Comparison of ENCODE assay signal across 13 cellular contexts in genomic region chr12:107352347-107353081, GRCh38.
DNase-seq lines count a peak whose midpoint lies in the region; ATAC-seq and TF ChIP-seq lines count a peak whose summit lies in the region.
"Had no signal": no experiment of that assay in that cellular context is flagged by ENCODE, and none has a peak within 500 bp of the region (broad histone marks: within the 10 kb centered on the region; RNA-seq: fewer than 3 reads in every experiment).

No MANE protein-coding gene starts in this region.

- H3K9me3 Mint-ChIP-seq in activated naive CD4-positive, alpha-beta T cell treated with anti-CD3 and anti-CD28 coated beads, Interleukin-2, amount 50 U/mL, for 72 hours, result peaks cover 0 to 3% of the 10 kb centered on the region in 2 donors
- H3K9me3 Mint-ChIP-seq in natural killer cell, result no peaks in the 10 kb centered on the region
- H3K9me3 Mint-ChIP-seq: activated B cell treated with CpG ODN at 0.5 μM for 24 hours had no signal

- peak; percentile 41 for DNase-seq in activated CD4-positive, alpha-beta T cell treated with anti-CD3 and anti-CD28 coated beads for 48 hours
- no peak for DNase-seq in activated CD4-positive, alpha-beta T cell treated with anti-CD3 and anti-CD28 coated beads, Interleukin-2, amount 50 U/mL, for 48 hours
- DNase-seq in NB4 (ENCODE audit: low read depth), result peak; percentile 50
- DNase-seq in activated naive CD4-positive, alpha-beta T cell treated with anti-CD3 and anti-CD28 coated beads, Interleukin-2, amount 50 U/mL, for 72 hours (ENCODE audit: low spot score in 2 of 2), result no peak
- no peak for DNase-seq in natural killer cell
- no peak for DNase-seq in effector memory CD4-positive, alpha-beta T cell
- DNase-seq in stomach, result no peak
- DNase-seq in osteoblast (ENCODE audit: insufficient read length, low spot score, missing footprints), result no peak
- DNase-seq: activated B cell treated with CpG ODN at 0.5 μM for 24 hours, NCI-H1048, NCI-H526 treated with DMSO at 0.1 percent for 48 hours had no signal

- H3K27me3 Mint-ChIP-seq in natural killer cell (ENCODE audit: low read depth in 2 of 2), result no peaks in the 10 kb centered on the region

- peak overlapping the region; percentile 42 for H3K4me3 Mint-ChIP-seq in natural killer cell
- H3K4me3 Mint-ChIP-seq: activated B cell treated with CpG ODN at 0.5 μM for 24 hours, neural crest cell had no signal

- peaks cover 37 to 48% of the 10 kb centered on the region in 2 donors for H3K4me1 Mint-ChIP-seq in natural killer cell
- H3K4me1 Mint-ChIP-seq: activated B cell treated with CpG ODN at 0.5 μM for 24 hours had no signal

- TF ChIP-seq EP300 in stomach (IDR thresholded peaks at IDR 0.05), result no peak

- peak; percentile 91 for ATAC-seq in activated naive CD4-positive, alpha-beta T cell treated with anti-CD3 and anti-CD28 coated beads, Interleukin-2, amount 50 U/mL, for 72 hours
- peak in 2 of 3 donors; percentile 42 to 66 for ATAC-seq in natural killer cell
- ATAC-seq: gastroesophageal sphincter had no signal

- TF ChIP-seq CTCF in NB4 (IDR thresholded peaks at IDR 0.05; ENCODE audit: low read depth, low read length) (no peak), natural killer cell (IDR thresholded peaks at IDR 0.05) (no peak), stomach (IDR thresholded peaks at IDR 0.05) (no peak), osteoblast (IDR thresholded peaks at IDR 0.05; ENCODE audit: extremely low read depth, low read depth, low read length) (no peak)

- H3K27ac Mint-ChIP-seq in activated naive CD4-positive, alpha-beta T cell treated with anti-CD3 and anti-CD28 coated beads, Interleukin-2, amount 50 U/mL, for 72 hours, result peak overlapping the region; percentile 46 to 88
- H3K27ac Mint-ChIP-seq in natural killer cell, result peak overlapping the region; percentile 19 to 68
- H3K27ac Mint-ChIP-seq: activated B cell treated with CpG ODN at 0.5 μM for 24 hours had no signal

- H3K9me3 ChIP-seq in effector memory CD4-positive, alpha-beta T cell (ENCODE audit: control insufficient read depth, low read length), result no peaks in the 10 kb centered on the region
- H3K9me3 ChIP-seq in stomach (peaks cover 0 to 3% (median under 1%) of the 10 kb centered on the region in 4 donors), osteoblast (ENCODE audit: low read depth, low read length) (no peaks in the 10 kb centered on the region)
- H3K9me3 ChIP-seq: gastroesophageal sphincter had no signal

- peaks cover 0 to 13% of the 10 kb centered on the region in 2 donors for H3K36me3 Mint-ChIP-seq in activated naive CD4-positive, alpha-beta T cell treated with anti-CD3 and anti-CD28 coated beads, Interleukin-2, amount 50 U/mL, for 72 hours
- H3K36me3 Mint-ChIP-seq in natural killer cell, result no peaks in the 10 kb centered on the region

- no peak overlapping the region for H2AFZ ChIP-seq in osteoblast (ENCODE audit: low read length)

- no peak for TF ChIP-seq POLR2A in NB4 (IDR thresholded peaks at IDR 0.05; ENCODE audit: extremely low read depth, insufficient read length)
- no peak for TF ChIP-seq POLR2A in stomach (IDR thresholded peaks at IDR 0.05)

- no peaks in the 10 kb centered on the region for H3K27me3 ChIP-seq in effector memory CD4-positive, alpha-beta T cell (replicated peaks; ENCODE audit: control insufficient read depth, insufficient read depth, low read length, poor library complexity, severe bottlenecking)
- H3K27me3 ChIP-seq in stomach (peaks cover 0 to 14% (median 0%) of the 10 kb centered on the region in 3 donors), osteoblast (ENCODE audit: insufficient read depth, low read length) (peaks cover 10% of the 10 kb centered on the region)

- H4K20me1 ChIP-seq in osteoblast (ENCODE audit: insufficient read depth, low read length), result no peaks in the 10 kb centered on the region

- no peaks in the 10 kb centered on the region for H3K79me2 ChIP-seq in osteoblast (ENCODE audit: insufficient read depth, low read length)

- H3K4me3 ChIP-seq in NB4 (ENCODE audit: low read depth, low read length), result no peak overlapping the region
- H3K4me3 ChIP-seq in effector memory CD4-positive, alpha-beta T cell (ENCODE audit: insufficient read depth, low read depth, low read length, poor library complexity, severe bottlenecking), result no peak overlapping the region
- no peak overlapping the region for H3K4me3 ChIP-seq in stomach
- no peak overlapping the region for H3K4me3 ChIP-seq in osteoblast (ENCODE audit: insufficient read depth, low read length)
- H3K4me3 ChIP-seq: gastroesophageal sphincter had no signal

- H3K4me1 ChIP-seq in effector memory CD4-positive, alpha-beta T cell (ENCODE audit: control insufficient read depth, insufficient read depth, low read length, poor library complexity, severe bottlenecking), result peaks cover 13% of the 10 kb centered on the region
- H3K4me1 ChIP-seq in stomach, result peaks cover 0 to 4% (median 0%) of the 10 kb centered on the region in 4 donors
- H3K4me1 ChIP-seq in osteoblast (ENCODE audit: insufficient read depth, low read length), result peaks cover 6% of the 10 kb centered on the region

- H3K36me3 ChIP-seq in effector memory CD4-positive, alpha-beta T cell (ENCODE audit: control insufficient read depth, insufficient read depth, low read length), result no peaks in the 10 kb centered on the region
- H3K36me3 ChIP-seq in stomach, result no peaks in the 10 kb centered on the region
- H3K36me3 ChIP-seq in osteoblast (ENCODE audit: insufficient read depth, low read length), result no peaks in the 10 kb centered on the region
- H3K36me3 ChIP-seq: gastroesophageal sphincter had no signal

- no peak overlapping the region for H3K27ac ChIP-seq in effector memory CD4-positive, alpha-beta T cell (ENCODE audit: insufficient read depth, low read length, poor library complexity, severe bottlenecking)
- H3K27ac ChIP-seq in stomach (no peak overlapping the region), osteoblast (ENCODE audit: low read depth, low read length) (no peak overlapping the region)
- H3K27ac ChIP-seq: gastroesophageal sphincter had no signal

- H3K4me2 ChIP-seq in osteoblast (ENCODE audit: insufficient read depth, low read length), result no peak overlapping the region

- WGBS in stomach, 5 donors, result 55 to 83% (median 62%) methylated on average over 2 of the region's 2 CpGs

- intact Hi-C loops in natural killer cell (cut with micrococcal nuclease) (no loop called here), stomach (cut with DNase I; ENCODE audit: low total_unique reads) (no loop called here)

Comparison
In these comparisons a context has a peak if more than half of its experiments do, and no peak if none do; other contexts are left out.
1. DNase-seq: peak in activated CD4-positive, alpha-beta T cell treated with anti-CD3 and anti-CD28 coated beads for 48 hours (single experiment) and NB4 (single experiment); none in activated CD4-positive, alpha-beta T cell treated with anti-CD3 and anti-CD28 coated beads, Interleukin-2, amount 50 U/mL, for 48 hours (0 of 2), activated naive CD4-positive, alpha-beta T cell treated with anti-CD3 and anti-CD28 coated beads, Interleukin-2, amount 50 U/mL, for 72 hours (0 of 2), natural killer cell (single experiment), effector memory CD4-positive, alpha-beta T cell (0 of 3), stomach (single experiment) and osteoblast (single experiment).